In genomic region chr1:13754510-13755103, GRCh38 we compare ENCODE assay signal across 17 cellular contexts. TPM values are rescaled to one million over a fixed set of nuclear protein-coding genes. Genes with fewer than 3 reads are reported as not detected.
DNase-seq lines count a peak whose midpoint lies in the region; ATAC-seq, FAIRE-seq and TF ChIP-seq lines count a peak whose summit lies in the region.
"Had no signal": no experiment of that assay in that cellular context is flagged by ENCODE, and none has a peak within 500 bp of the region (broad histone marks: within the 10 kb centered on the region; RNA-seq: fewer than 3 reads in every experiment).

No MANE protein-coding gene starts in this region.

- H3K4me2 ChIP-seq in MM.1S (ENCODE audit: low read depth, low read length) (peak overlapping the region; percentile 37; the same call in 1 of the 2 replicates), H9 (ENCODE audit: insufficient read depth, insufficient read length, low read length) (no peak overlapping the region)

- H3K79me2 ChIP-seq in MM.1S (ENCODE audit: low read length) (peaks cover 100% of the 10 kb centered on the region), H9 (ENCODE audit: insufficient read depth, low read length) (peaks cover 5% of the 10 kb centered on the region)

- ATAC-seq in sciatic nerve: peak; percentile 24

- peaks cover 4% of the 10 kb centered on the region; the same call in 1 of the 2 replicates for H3K36me3 ChIP-seq in MM.1S (replicated peaks; ENCODE audit: insufficient read depth, low read length)
- H3K36me3 ChIP-seq: colonic mucosa had no signal

- H2AK5ac ChIP-seq in H9 (ENCODE audit: insufficient read length, low read length): no peak overlapping the region

- H3K18ac ChIP-seq in H9 (ENCODE audit: insufficient read length, low read depth, low read length): no peak overlapping the region

- H4K91ac ChIP-seq in H9 (ENCODE audit: insufficient read length, low read depth, low read length): no peak overlapping the region

- peaks cover 2% of the 10 kb centered on the region; the same call in 1 of the 2 replicates for H3K27me3 Mint-ChIP-seq in H9 (ENCODE audit: low read depth)

- H2AFZ ChIP-seq in MM.1S (ENCODE audit: low read length) (no peak overlapping the region), H9 (ENCODE audit: low read length) (no peak overlapping the region)
- H2AFZ ChIP-seq: parathyroid adenoma had no signal

- H3K4me1 ChIP-seq in MM.1S (ENCODE audit: low read length) (peaks cover 52% of the 10 kb centered on the region), H9 (ENCODE audit: insufficient read depth, low read length) (peaks cover 3% of the 10 kb centered on the region; the same call in 1 of the 2 replicates)

- no peak overlapping the region for H2BK15ac ChIP-seq in H9 (ENCODE audit: low read depth, low read length)

- H3K23ac ChIP-seq in H9 (ENCODE audit: insufficient read length, low read depth, low read length): no peak overlapping the region

- H3K27me3 ChIP-seq in MM.1S (replicated peaks; ENCODE audit: insufficient read depth, low read length): no peaks in the 10 kb centered on the region
- H3K27me3 ChIP-seq in H9 (ENCODE audit: insufficient read depth, low read length): no peaks in the 10 kb centered on the region
- H3K27me3 ChIP-seq: colonic mucosa, stomach had no signal

- peak; percentile 41 for DNase-seq in EH (ENCODE audit: low read depth)
- DNase-seq in MM.1S: no peak
- peak; percentile 30 for DNase-seq in fibroblast of gingiva (ENCODE audit: low read depth)
- no peak for DNase-seq in sciatic nerve (ENCODE audit: low spot score)
- DNase-seq in H9: no peak
- no peak for DNase-seq in D721Med (ENCODE audit: insufficient read length, low spot score)
- no peak for DNase-seq in SKM-1 (lab: John Stamatoyannopoulos, UW; ENCODE audit: unreplicated experiment)
- DNase-seq in stimulated activated CD4-positive, alpha-beta T cell treated with anti-CD3 and anti-CD28 coated beads, Interleukin-12 subunit alpha, Interleukin-12 subunit beta, amount 100 ng/mL, for 4 hours: no peak
- DNase-seq: activated naive CD4-positive, alpha-beta T cell treated with anti-CD3 and anti-CD28 coated beads for 36 hours; colonic mucosa; DMS 273 treated with DMSO at 0.1 percent for 48 hours; foreskin melanocyte; NCI-H1092; NCI-H524; stimulated activated CD4-positive, alpha-beta T cell treated with anti-CD3 and anti-CD28 coated beads, Interleukin-4, amount 100 ng/mL, for 1 hour; stomach had no signal

- no peaks in the 10 kb centered on the region for H3K9me2 ChIP-seq in MM.1S (replicated peaks; ENCODE audit: insufficient read depth, low read length)

- no peaks in the 10 kb centered on the region for H3K9me3 ChIP-seq in MM.1S (replicated peaks; ENCODE audit: insufficient read depth, low read length)
- no peaks in the 10 kb centered on the region for H3K9me3 ChIP-seq in H9 (ENCODE audit: control insufficient read depth, low read depth, low read length)
- H3K9me3 ChIP-seq: colonic mucosa, stomach had no signal

- H3T11ph ChIP-seq in H9 (ENCODE audit: low read length): no peak overlapping the region

- H2BK20ac ChIP-seq in H9 (ENCODE audit: low read depth, low read length, poor library complexity, severe bottlenecking): no peak overlapping the region

- no peak overlapping the region for H2BK5ac ChIP-seq in H9 (ENCODE audit: insufficient read length, low read length)

- intact Hi-C loops in sciatic nerve (cut with DNase I): no loop called here

- TF ChIP-seq CTCF in MM.1S (IDR thresholded peaks at IDR 0.05; ENCODE audit: low read length) (no peak), H9 (conservative IDR thresholded peaks at IDR 0.05) (no peak), D721Med (IDR thresholded peaks at IDR 0.05; ENCODE audit: insufficient read depth, missing control alignments) (no peak)

- peaks cover 21 to 26% of the 10 kb centered on the region in 2 experiments for H3K4me1 Mint-ChIP-seq in H9

- no peak overlapping the region for H3K4me3 Mint-ChIP-seq in H9
- H3K4me3 Mint-ChIP-seq: activated naive CD4-positive, alpha-beta T cell treated with anti-CD3 and anti-CD28 coated beads for 36 hours had no signal

- no peak overlapping the region for H3K14ac ChIP-seq in H9 (ENCODE audit: insufficient read depth, low read length)

- H3K9ac ChIP-seq in MM.1S (ENCODE audit: low read length) (no peak overlapping the region), H9 (ENCODE audit: extremely low read depth, insufficient read length, low read length) (no peak overlapping the region)
- H3K9ac ChIP-seq: parathyroid adenoma had no signal

- H3K23me2 ChIP-seq in H9 (ENCODE audit: insufficient read length, low read depth, low read length, poor library complexity, severe bottlenecking): no peaks in the 10 kb centered on the region

- H3K27ac ChIP-seq in MM.1S (ENCODE audit: low read length) (no peak overlapping the region), H9 (ENCODE audit: insufficient read length, low read depth, low read length) (no peak overlapping the region)
- H3K27ac ChIP-seq: colonic mucosa, parathyroid adenoma, stomach had no signal

- H3K4me3 ChIP-seq in MM.1S (ENCODE audit: low read length): no peak overlapping the region
- H3K4me3 ChIP-seq: colonic mucosa, stomach had no signal

- no peak overlapping the region for H3K4ac ChIP-seq in H9 (ENCODE audit: low read depth, low read length)

- FAIRE-seq in D721Med (lab: Jason Lieb, UNC): no peak

- no peak overlapping the region for H2BK120ac ChIP-seq in H9 (ENCODE audit: low read depth, low read length, poor library complexity, severe bottlenecking)

- no peak overlapping the region for H4K5ac ChIP-seq in H9 (ENCODE audit: insufficient read length, low read depth, low read length)

- H4K8ac ChIP-seq in H9 (replicated peaks; ENCODE audit: insufficient read length, low read depth, low read length): no peak overlapping the region

- no peaks in the 10 kb centered on the region for H3K9me3 Mint-ChIP-seq in H9
- H3K9me3 Mint-ChIP-seq: activated naive CD4-positive, alpha-beta T cell treated with anti-CD3 and anti-CD28 coated beads for 36 hours had no signal

- H3K56ac ChIP-seq in H9 (ENCODE audit: insufficient read length, low read depth, low read length): no peak overlapping the region

- H3F3A ChIP-seq in MM.1S (ENCODE audit: insufficient read depth, low read length): peaks cover 11% of the 10 kb centered on the region; the same call in 1 of the 2 replicates

- H4K20me1 ChIP-seq in MM.1S (ENCODE audit: insufficient read depth, low read length) (peaks cover 80% of the 10 kb centered on the region), H9 (ENCODE audit: control insufficient read depth, insufficient read depth, insufficient read length) (no peaks in the 10 kb centered on the region)

- H3K27ac Mint-ChIP-seq in H9: no peak overlapping the region; a peak in 1 of 7 replicates

- no peak overlapping the region for H2BK12ac ChIP-seq in H9 (ENCODE audit: insufficient read length, low read depth, low read length)

- WGBS in H9 (ENCODE audit: extremely low coverage, insufficient read length, low lambda C conversion rate): no CpG with 5 or more reads among the region's 6 CpGs

- H3K36me3 Mint-ChIP-seq in H9 (ENCODE audit: insufficient read depth in 1 of 3, low read depth in 3 of 3): no peaks in the 10 kb centered on the region; a peak in 1 of 7 replicates

- peaks cover 3% of the 10 kb centered on the region for H3K79me1 ChIP-seq in H9 (ENCODE audit: insufficient read depth, low read depth, low read length, poor library complexity, severe bottlenecking)

RNA-seq across cellular contexts. Expression of gene PRDM2, which starts 54.6 kb away (rescaled TPM):
- total RNA-seq in sciatic nerve (68.1 TPM), H9 (2021) (22.9 and 24.5 TPM in 2 replicates)

Comparison
In these comparisons a context has a peak if more than half of its experiments do, and no peak if none do; other contexts are left out.
1. DNase-seq: peak in EH (single experiment) and fibroblast of gingiva (single experiment); none in MM.1S (single experiment), sciatic nerve (single experiment), H9 (single experiment), D721Med (single experiment), SKM-1 (single experiment) and stimulated activated CD4-positive, alpha-beta T cell treated with anti-CD3 and anti-CD28 coated beads, Interleukin-12 subunit alpha, Interleukin-12 subunit beta, amount 100 ng/mL, for 4 hours (single experiment).